8 cellular contexts compared by ENCODE assay signal in genomic region chr11:69888671-69889076, GRCh38.
A peak's percentile ranks its signal among the peaks of the same experiment; 100 is the strongest.
DNase-seq lines count a peak whose midpoint lies in the region; ATAC-seq and TF ChIP-seq lines count a peak whose summit lies in the region.

No MANE protein-coding gene starts in this region.

- H3K4me1 ChIP-seq in sigmoid colon, result no peaks in the 10 kb centered on the region

- no peak overlapping the region for H3K27ac ChIP-seq in sigmoid colon

- 6 to 9% methylated on average over 7 of the region's 7 CpGs for WGBS in sigmoid colon, 2 donors

- H3K27ac Mint-ChIP-seq in activated naive CD8-positive, alpha-beta T cell treated with anti-CD3 and anti-CD28 coated beads, Interleukin-2, amount 10 ng/mL, durations not matched to agents 7 days and 5 days, result no peak overlapping the region

- peak; percentile 61 for DNase-seq in Daoy (ENCODE audit: low read depth)
- DNase-seq in LoVo (ENCODE audit: low spot score), result peak; percentile 74
- DNase-seq in SKM-1 treated with dmso at 0.1 percent for 144 hours (lab: John Stamatoyannopoulos, UW; ENCODE audit: unreplicated experiment), result peak; percentile 30
- DNase-seq in activated naive CD8-positive, alpha-beta T cell treated with anti-CD3 and anti-CD28 coated beads, Interleukin-2, amount 10 ng/mL, durations not matched to agents 7 days and 5 days, result peak; percentile 69
- DNase-seq in left cardiac atrium, result peak; percentile 61
- DNase-seq in sigmoid colon, result no peak

- TF ChIP-seq EP300 in sigmoid colon (IDR thresholded peaks at IDR 0.05), result no peak

- intact Hi-C loops in left cardiac atrium (cut with DNase I) (loop anchor here in 1 of 2 donors (2.0 to 5.0 kb wide), 2 partner anchors 181 to 202 kb away; no protein-coding TSS in a partner anchor), sigmoid colon (cut with DNase I) (loop anchor here (1.0 kb wide), 1 partner anchor 203 kb away; no protein-coding TSS in a partner anchor)

- ATAC-seq in activated naive CD8-positive, alpha-beta T cell treated with anti-CD3 and anti-CD28 coated beads, Interleukin-2, amount 10 ng/mL, durations not matched to agents 7 days and 5 days (ENCODE audit: low read depth), result peak; percentile 58
- ATAC-seq in left cardiac atrium (peak; percentile 57 to 65), GM18861 (IDR thresholded peaks at IDR 0.05; ENCODE audit: unreplicated experiment) (no peak), GM18502 (IDR thresholded peaks at IDR 0.05; ENCODE audit: poor library complexity, unreplicated experiment) (no peak)

- H3K36me3 ChIP-seq in sigmoid colon, result no peaks in the 10 kb centered on the region

- POLR2A ChIA-PET in activated naive CD8-positive, alpha-beta T cell treated with anti-CD3 and anti-CD28 coated beads, Interleukin-2, amount 10 ng/mL, durations not matched to agents 7 days and 5 days (lab: Charles Lee), result no interaction called here

- no peaks in the 10 kb centered on the region for H3K36me3 Mint-ChIP-seq in activated naive CD8-positive, alpha-beta T cell treated with anti-CD3 and anti-CD28 coated beads, Interleukin-2, amount 10 ng/mL, durations not matched to agents 7 days and 5 days

- TF ChIP-seq CTCF in sigmoid colon (IDR thresholded peaks at IDR 0.05), result peak; percentile 32 to 85 (median 77)

- no peaks in the 10 kb centered on the region for H3K4me1 Mint-ChIP-seq in activated naive CD8-positive, alpha-beta T cell treated with anti-CD3 and anti-CD28 coated beads, Interleukin-2, amount 10 ng/mL, durations not matched to agents 7 days and 5 days

- H3K9me3 ChIP-seq in sigmoid colon, result no peaks in the 10 kb centered on the region

- no peak overlapping the region for H3K4me3 ChIP-seq in sigmoid colon

- H3K27me3 ChIP-seq in sigmoid colon, result peaks cover 3 to 39% (median 14%) of the 10 kb centered on the region in 3 donors

- no peaks in the 10 kb centered on the region for H3K9me3 Mint-ChIP-seq in activated naive CD8-positive, alpha-beta T cell treated with anti-CD3 and anti-CD28 coated beads, Interleukin-2, amount 10 ng/mL, durations not matched to agents 7 days and 5 days

- TF ChIP-seq POLR2A in sigmoid colon (IDR thresholded peaks at IDR 0.05), result no peak

- H3K4me3 Mint-ChIP-seq in activated naive CD8-positive, alpha-beta T cell treated with anti-CD3 and anti-CD28 coated beads, Interleukin-2, amount 10 ng/mL, durations not matched to agents 7 days and 5 days, result no peak overlapping the region

- H3K27me3 Mint-ChIP-seq in activated naive CD8-positive, alpha-beta T cell treated with anti-CD3 and anti-CD28 coated beads, Interleukin-2, amount 10 ng/mL, durations not matched to agents 7 days and 5 days, result peaks cover 14% of the 10 kb centered on the region

Comparison
In these comparisons a context has a peak if more than half of its experiments do, and no peak if none do; other contexts are left out.
1. ATAC-seq: peak in activated naive CD8-positive, alpha-beta T cell treated with anti-CD3 and anti-CD28 coated beads, Interleukin-2, amount 10 ng/mL, durations not matched to agents 7 days and 5 days (single experiment) and left cardiac atrium (2 of 2); none in GM18861 (single experiment) and GM18502 (single experiment).